Comparison of ENCODE assay signal across 23 cellular contexts in the genomic region with DNA sequence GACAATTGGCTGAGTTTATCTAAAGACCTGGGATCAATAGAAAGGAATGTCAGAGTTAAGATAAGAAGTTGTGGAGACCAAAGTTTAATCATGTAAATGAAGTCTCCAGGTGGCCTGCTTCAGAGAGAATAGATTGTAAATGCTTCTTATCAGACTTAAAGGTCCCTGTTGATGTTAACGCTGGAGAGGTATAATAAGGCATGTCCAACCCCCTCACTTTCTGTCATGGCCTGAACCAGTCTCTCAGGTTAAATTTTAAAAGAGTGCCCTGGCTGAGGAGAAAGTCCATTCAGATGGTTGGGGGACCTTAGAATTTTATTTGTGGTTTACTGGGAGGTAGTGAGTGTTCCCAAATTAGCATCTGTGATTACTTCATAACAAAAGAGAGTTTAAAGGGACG.
"Had no signal": no experiment of that assay in that cellular context is flagged by ENCODE, and none has a peak within 500 bp of the region (broad histone marks: within the 10 kb centered on the region; RNA-seq: fewer than 3 reads in every experiment).

No MANE protein-coding gene starts in this region.

- H3K9me3 ChIP-seq: esophagus squamous epithelium, neutrophil, tibial artery had no signal

- H3K27ac Mint-ChIP-seq: activated B cell treated with CpG ODN at 0.5 μM for 24 hours; activated CD8-positive, alpha-beta T cell treated with anti-CD3 and anti-CD28 coated beads for 36 hours; activated naive CD8-positive, alpha-beta T cell treated with anti-CD3 and anti-CD28 coated beads, Interleukin-2, amount 10 ng/mL, durations not matched to agents 7 days and 5 days; activated T-cell treated with anti-CD3 and anti-CD28 coated beads, Interleukin-2, amount 50 U/mL, for 24 hours; activated T-helper 2 cell treated with anti-CD3 and anti-CD28 coated beads, Interferon-gamma antibody, Interleukin-2, Interleukin-4, amounts not matched to agents 10 μg/mL and 5 μg/mL and 100 μg/mL, durations not matched to agents 14 hours and 24 hours and 36 hours; natural killer cell; T-cell had no signal

- H3K9me3 Mint-ChIP-seq: activated B cell treated with CpG ODN at 0.5 μM for 24 hours; activated CD8-positive, alpha-beta T cell treated with anti-CD3 and anti-CD28 coated beads for 36 hours; activated T-cell treated with anti-CD3 and anti-CD28 coated beads, Interleukin-2, amount 50 U/mL, for 24 hours; activated T-helper 2 cell treated with anti-CD3 and anti-CD28 coated beads, Interferon-gamma antibody, Interleukin-2, Interleukin-4, amounts not matched to agents 10 μg/mL and 5 μg/mL and 100 μg/mL, durations not matched to agents 14 hours and 24 hours and 36 hours; natural killer cell; T-cell had no signal

- H3K4me1 ChIP-seq: esophagus squamous epithelium, tibial artery had no signal

- H3K36me3 ChIP-seq: cardiac muscle cell, esophagus squamous epithelium, neutrophil, tibial artery had no signal

- ATAC-seq: activated CD8-positive, alpha-beta T cell treated with anti-CD3 and anti-CD28 coated beads for 36 hours; left ventricle myocardium superior; natural killer cell; T-cell had no signal

- H3K4me1 Mint-ChIP-seq: activated naive CD8-positive, alpha-beta T cell treated with anti-CD3 and anti-CD28 coated beads, Interleukin-2, amount 10 ng/mL, durations not matched to agents 7 days and 5 days; natural killer cell; T-cell had no signal

- H3K27me3 ChIP-seq: cardiac muscle cell, esophagus squamous epithelium, neutrophil, tibial artery had no signal

- H3K4me3 ChIP-seq: cardiac muscle cell, esophagus squamous epithelium, tibial artery had no signal

- H3K4me3 Mint-ChIP-seq: activated B cell treated with CpG ODN at 0.5 μM for 24 hours; activated CD8-positive, alpha-beta T cell treated with anti-CD3 and anti-CD28 coated beads for 36 hours; activated naive CD8-positive, alpha-beta T cell treated with anti-CD3 and anti-CD28 coated beads, Interleukin-2, amount 10 ng/mL, durations not matched to agents 7 days and 5 days; activated T-cell treated with anti-CD3 and anti-CD28 coated beads, Interleukin-2, amount 50 U/mL, for 24 hours; natural killer cell; T-cell had no signal

- H3K27ac ChIP-seq: cardiac muscle cell, esophagus squamous epithelium, neutrophil, tibial artery had no signal

- H3K27me3 Mint-ChIP-seq: activated B cell treated with CpG ODN at 0.5 μM for 24 hours; activated CD8-positive, alpha-beta T cell treated with anti-CD3 and anti-CD28 coated beads for 36 hours had no signal

- H3K36me3 Mint-ChIP-seq: activated naive CD8-positive, alpha-beta T cell treated with anti-CD3 and anti-CD28 coated beads, Interleukin-2, amount 10 ng/mL, durations not matched to agents 7 days and 5 days; natural killer cell; T-cell had no signal

- DNase-seq: activated B cell treated with CpG ODN at 0.5 μM for 24 hours; activated CD4-positive, alpha-beta T cell treated with anti-CD3 and anti-CD28 coated beads for 48 hours; activated CD8-positive, alpha-beta T cell treated with anti-CD3 and anti-CD28 coated beads for 36 hours; activated naive CD4-positive, alpha-beta T cell treated with Interleukin-2 at 50 U/mL for 16 hours; activated naive CD8-positive, alpha-beta T cell treated with anti-CD3 and anti-CD28 coated beads, Interleukin-2, amount 10 ng/mL, durations not matched to agents 7 days and 5 days; activated T-cell treated with anti-CD3 and anti-CD28 coated beads, Interleukin-2, amount 50 U/mL, for 24 hours; amygdala; dermis blood vessel endothelial cell; effector memory CD4-positive, alpha-beta T cell; esophagus squamous epithelium; islet precursor cell; left ventricle myocardium superior; mesenchymal stem cell; natural killer cell; retina; stimulated activated CD4-positive, alpha-beta T cell treated with anti-CD3 and anti-CD28 coated beads, Interleukin-12 subunit alpha, Interleukin-12 subunit beta, amount 100 ng/mL, for 4 hours; stimulated activated CD4-positive, alpha-beta T cell treated with anti-CD3 and anti-CD28 coated beads, Interleukin-1b, Interleukin-23, amount 100 ng/mL, for 48 hours; stimulated activated naive CD4-positive, alpha-beta T cell treated with Interleukin-2 at 50 U/mL for 16 hours; T-cell; tibial artery had no signal
